ENCODE assay signal across 23 cellular contexts in genomic region chr11:92897487-92897886, GRCh38.
"Had no signal": no experiment of that assay in that cellular context is flagged by ENCODE, and none has a peak within 500 bp of the region (broad histone marks: within the 10 kb centered on the region; RNA-seq: fewer than 3 reads in every experiment).

No MANE protein-coding gene starts in this region.

- ATAC-seq: HepG2 had no signal

- H3K27me3 ChIP-seq: MG63, SJSA1 had no signal

- H3K4me3 ChIP-seq: MG63, SJSA1, SK-N-MC had no signal

- H3K4me1 ChIP-seq: SJSA1 had no signal

- H3K36me3 ChIP-seq: MG63, SJSA1 had no signal

- DNase-seq: IMR-90, Karpas-422, KG1, MG63, NCI-H1092, NCI-H1105 treated with DMSO at 0.1 percent for 48 hours, NCI-H1417 treated with DMSO at 0.1 percent for 48 hours, NCI-H146, NCI-H187, NCI-H2029, NCI-H2081 treated with DMSO at 0.1 percent for 48 hours, NCI-H2171, NCI-H226, NCI-H446, NCI-H510A, NCI-H524 treated with DMSO at 0.1 percent for 48 hours, NCI-H774, Right ventricle myocardium superior, RPMI8226, SIG-M5 had no signal

- H3K9me3 ChIP-seq: MG63, SJSA1 had no signal

- H3K27ac ChIP-seq: SJSA1, SK-N-MC had no signal
